Comparison of ENCODE assay signal across 19 cellular contexts in the genomic region with DNA sequence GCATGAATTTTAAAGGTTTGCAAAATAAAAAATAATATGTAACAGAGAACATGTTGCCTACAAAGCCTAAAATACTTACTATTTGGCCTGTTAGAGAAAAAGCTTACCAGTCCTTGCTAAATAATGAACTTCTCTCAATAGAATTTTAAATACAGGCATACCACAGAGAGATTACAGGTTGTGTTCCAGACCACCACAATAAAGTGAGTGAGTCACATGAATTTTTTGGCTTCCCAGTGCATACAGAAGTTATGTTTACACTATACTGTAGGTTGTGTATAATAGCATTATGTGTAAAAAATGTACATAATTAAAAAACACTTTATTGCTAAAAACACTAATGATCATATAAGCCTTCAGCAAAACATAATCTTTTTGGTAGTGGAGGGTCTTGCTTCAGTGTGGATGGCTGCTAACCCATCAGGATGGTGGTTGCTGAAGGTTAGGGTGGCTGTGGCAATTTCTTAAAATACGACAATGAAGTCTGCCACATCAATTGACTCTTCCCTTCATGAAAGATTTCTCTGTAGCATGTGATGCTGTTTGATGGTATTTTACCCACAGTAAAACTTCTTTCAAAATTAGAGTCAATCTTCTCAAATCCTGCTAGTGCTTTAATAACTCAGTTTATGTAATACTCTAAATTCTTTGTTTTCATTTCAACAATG.
"Had no signal": no experiment of that assay in that cellular context is flagged by ENCODE, and none has a peak within 500 bp of the region (broad histone marks: within the 10 kb centered on the region; RNA-seq: fewer than 3 reads in every experiment).

No MANE protein-coding gene starts in this region.

- H3K27ac ChIP-seq: dorsolateral prefrontal cortex, gastroesophageal sphincter, left lung, pancreas had no signal

- ATAC-seq: gastroesophageal sphincter, left lung, pancreas, right cardiac atrium had no signal

- H3K27ac Mint-ChIP-seq: nephron, progenitor cell of endocrine pancreas had no signal

- H3K4me1 Mint-ChIP-seq: nephron had no signal

- H3K9me3 ChIP-seq: gastroesophageal sphincter, pancreas had no signal

- H3K4me3 Mint-ChIP-seq: nephron had no signal

- H3K27me3 ChIP-seq: dorsolateral prefrontal cortex, gastroesophageal sphincter, left lung, pancreas had no signal

- H3K4me1 ChIP-seq: gastroesophageal sphincter, left lung, pancreas had no signal

- H3K27me3 Mint-ChIP-seq: progenitor cell of endocrine pancreas had no signal

- FAIRE-seq: keratinocyte, pancreas, small intestine had no signal

- H3K4me3 ChIP-seq: dorsolateral prefrontal cortex, gastroesophageal sphincter, left lung, lung, pancreas had no signal

- DNase-seq: cortex of kidney; dorsolateral prefrontal cortex; effector CD8-positive, alpha-beta T cell; glutamatergic neuron; left lung; mesenchymal stem cell; midbrain; occipital lobe; pancreas; right cardiac atrium; small intestine; stimulated activated CD4-positive, alpha-beta T cell treated with anti-CD3 and anti-CD28 coated beads, Interleukin-12 subunit alpha, Interleukin-12 subunit beta, amount 100 ng/mL, for 4 hours; stimulated activated naive CD4-positive, alpha-beta T cell treated with Interleukin-2 at 50 U/mL for 16 hours; trophoblast cell had no signal
